In genomic region chr5:172745406-172745805, GRCh38 we compare ENCODE assay signal across 17 cellular contexts. TPM values are rescaled to one million over a fixed set of nuclear protein-coding genes. Genes with fewer than 3 reads are reported as not detected.
A peak's percentile ranks its signal among the peaks of the same experiment; 100 is the strongest.
DNase-seq lines count a peak whose midpoint lies in the region; ATAC-seq and TF ChIP-seq lines count a peak whose summit lies in the region.
"Had no signal": no experiment of that assay in that cellular context is flagged by ENCODE, and none has a peak within 500 bp of the region (broad histone marks: within the 10 kb centered on the region; RNA-seq: fewer than 3 reads in every experiment).

No MANE protein-coding gene starts in this region.

- 94% methylated on average over 8 of the region's 8 CpGs for WGBS in right cardiac atrium
- WGBS in gastroesophageal sphincter (ENCODE audit: low coverage in 1 of 2), 2 donors: 80 to 84% methylated on average over 2 to 8 of the region's 8 CpGs
- 90 to 92% methylated on average over 4 to 8 of the region's 8 CpGs for WGBS in transverse colon (ENCODE audit: low coverage in 1 of 2), 2 donors
- WGBS in endodermal cell (ENCODE audit: insufficient coverage in 1 of 2, insufficient read length in 1 of 2), 2 experiments: 94 to 96% methylated on average over 5 to 8 of the region's 8 CpGs

- H3K4me2 ChIP-seq in OCI-LY7 (ENCODE audit: low read length): no peak overlapping the region

- CTCF ChIA-PET in OCI-LY7 (lab: Charles Lee; ENCODE audit: unreplicated experiment): no interaction called here

- no peak for ATAC-seq in right cardiac atrium
- ATAC-seq in gastroesophageal sphincter: no peak
- no peak for ATAC-seq in sciatic nerve
- ATAC-seq in HG03354 (IDR thresholded peaks at IDR 0.05; ENCODE audit: poor library complexity, severe bottlenecking, unreplicated experiment): no peak

- H3K27me3 Mint-ChIP-seq in endodermal cell (ENCODE audit: insufficient read depth): peaks cover 39% of the 10 kb centered on the region

- intact Hi-C loops in left ventricle myocardium inferior (cut with micrococcal nuclease): no loop called here
- intact Hi-C loops in right cardiac atrium (cut with DNase I): no loop called here
- intact Hi-C loops in sciatic nerve (cut with DNase I): no loop called here
- intact Hi-C loops in transverse colon (cut with DNase I; ENCODE audit: low total_unique reads): loop anchor here (1.0 kb wide), 1 partner anchor 24 kb away; no protein-coding TSS in a partner anchor
- intact Hi-C loops in OCI-LY7 (cut with micrococcal nuclease; ENCODE audit: unreplicated experiment): no loop called here

- H3K9me3 ChIP-seq in left ventricle myocardium inferior (replicated peaks): peaks cover 7% of the 10 kb centered on the region
- no peaks in the 10 kb centered on the region for H3K9me3 ChIP-seq in right cardiac atrium (ENCODE audit: control insufficient read depth, low read length)
- H3K9me3 ChIP-seq in gastroesophageal sphincter: no peaks in the 10 kb centered on the region
- no peaks in the 10 kb centered on the region for H3K9me3 ChIP-seq in transverse colon
- H3K9me3 ChIP-seq in OCI-LY7 (ENCODE audit: low read length): no peaks in the 10 kb centered on the region
- H3K9me3 ChIP-seq in endodermal cell (ENCODE audit: control insufficient read depth, low read length): peaks cover 14% of the 10 kb centered on the region
- H3K9me3 ChIP-seq: Caco-2 had no signal

- TF ChIP-seq CTCF in left ventricle myocardium inferior (IDR thresholded peaks at IDR 0.05; ENCODE audit: borderline replicate concordance): no peak
- TF ChIP-seq CTCF in gastroesophageal sphincter (IDR thresholded peaks at IDR 0.05): no peak
- TF ChIP-seq CTCF in transverse colon (IDR thresholded peaks at IDR 0.05): no peak
- no peak for TF ChIP-seq CTCF in OCI-LY7 (conservative IDR thresholded peaks at IDR 0.05; ENCODE audit: low read length)
- no peak for TF ChIP-seq CTCF in endodermal cell (conservative IDR thresholded peaks at IDR 0.05)

- H3K9me3 Mint-ChIP-seq in endodermal cell: peaks cover 23% of the 10 kb centered on the region

- in situ Hi-C loops in transverse colon (cut with MboI; ENCODE audit: low pct_ligation_motif_present in 1 of 4, low pct_unique_long_range_greater_than_20kb in 1 of 4, low sequenced_read_pairs in 3 of 4): no loop called here

- H3K4me3 ChIP-seq in left ventricle myocardium inferior (no peak overlapping the region), right cardiac atrium (ENCODE audit: low read length) (no peak overlapping the region), gastroesophageal sphincter (no peak overlapping the region), transverse colon (no peak overlapping the region), OCI-LY7 (ENCODE audit: low read depth, low read length, poor library complexity, severe bottlenecking) (no peak overlapping the region), endodermal cell (ENCODE audit: low read length) (no peak overlapping the region)
- H3K4me3 ChIP-seq: BLaER1 had no signal

- no peaks in the 10 kb centered on the region for H3K27me3 ChIP-seq in left ventricle myocardium inferior (ENCODE audit: low read depth)
- H3K27me3 ChIP-seq in right cardiac atrium (ENCODE audit: control insufficient read depth, insufficient read depth): no peaks in the 10 kb centered on the region
- no peaks in the 10 kb centered on the region for H3K27me3 ChIP-seq in gastroesophageal sphincter
- no peaks in the 10 kb centered on the region for H3K27me3 ChIP-seq in transverse colon
- no peaks in the 10 kb centered on the region for H3K27me3 ChIP-seq in endodermal cell (ENCODE audit: control insufficient read depth, insufficient read depth, low read length, poor library complexity, severe bottlenecking)
- H3K27me3 ChIP-seq: BLaER1 had no signal

- H3K79me2 ChIP-seq in OCI-LY7 (ENCODE audit: insufficient read depth, low read depth, low read length): no peaks in the 10 kb centered on the region

- no peak overlapping the region for H3K4me3 Mint-ChIP-seq in endodermal cell
- H3K4me3 Mint-ChIP-seq: HFFc6 had no signal

- BruUV-seq in OCI-LY7 (replicated peaks; lab: Mats Ljungman, UMichigan): no TSS peak

- no peaks in the 10 kb centered on the region for H3K36me3 Mint-ChIP-seq in endodermal cell (ENCODE audit: low read depth)
- H3K36me3 Mint-ChIP-seq: CD8-positive, alpha-beta memory T cell had no signal

- no peaks in the 10 kb centered on the region for H4K20me1 ChIP-seq in OCI-LY7 (ENCODE audit: insufficient read depth, low read length)
- H4K20me1 ChIP-seq: BLaER1 had no signal

- H3K27ac Mint-ChIP-seq in endodermal cell: no peak overlapping the region
- H3K27ac Mint-ChIP-seq: HFFc6 had no signal

- no peak overlapping the region for H3K9ac ChIP-seq in endodermal cell (ENCODE audit: extremely low read depth, low read length, poor library complexity, severe bottlenecking)
- H3K9ac ChIP-seq: BLaER1 had no signal

- no peaks in the 10 kb centered on the region for H3K9me2 ChIP-seq in OCI-LY7 (ENCODE audit: insufficient read depth, low read length)

- TF ChIP-seq POLR2A in gastroesophageal sphincter (IDR thresholded peaks at IDR 0.05) (no peak), transverse colon (IDR thresholded peaks at IDR 0.05) (no peak)

- H3K36me3 ChIP-seq in left ventricle myocardium inferior (no peaks in the 10 kb centered on the region), gastroesophageal sphincter (no peaks in the 10 kb centered on the region), transverse colon (no peaks in the 10 kb centered on the region), OCI-LY7 (ENCODE audit: insufficient read depth, low read length) (no peaks in the 10 kb centered on the region), endodermal cell (ENCODE audit: control insufficient read depth, insufficient read depth, low read length) (no peaks in the 10 kb centered on the region)
- H3K36me3 ChIP-seq: BLaER1 had no signal

- H3K4me1 ChIP-seq in left ventricle myocardium inferior (peaks cover 90% of the 10 kb centered on the region), right cardiac atrium (ENCODE audit: control insufficient read depth, insufficient read depth, low read length) (peaks cover 12% of the 10 kb centered on the region), gastroesophageal sphincter (peaks cover 7 to 79% (median 13%) of the 10 kb centered on the region in 3 donors), transverse colon (peaks cover 10 to 31% (median 27%) of the 10 kb centered on the region in 4 donors), OCI-LY7 (ENCODE audit: insufficient read depth, low read length, poor library complexity, severe bottlenecking) (peaks cover 7% of the 10 kb centered on the region), endodermal cell (ENCODE audit: control insufficient read depth, insufficient read depth, low read length) (no peaks in the 10 kb centered on the region)
- H3K4me1 ChIP-seq: Caco-2 had no signal

- DNase-seq in left ventricle myocardium inferior (no peak), right cardiac atrium (no peak), sciatic nerve (ENCODE audit: low spot score) (peak; percentile 52), transverse colon (no peak), OCI-LY7 (ENCODE audit: low spot score) (no peak), endodermal cell (no peak)
- DNase-seq: 8988T; AML-193; Caco-2; CD8-positive, alpha-beta memory T cell; DND-41; GF-D8; HCEC 1CT; HFFc6 had no signal

- H3K27ac ChIP-seq in left ventricle myocardium inferior (replicated peaks) (peak overlapping the region; percentile 98), right cardiac atrium (ENCODE audit: low read length) (no peak overlapping the region), gastroesophageal sphincter (peak overlapping the region in 3 of 4 donors; percentile 87 to 93 (median 88)), transverse colon (peak overlapping the region; percentile 57 to 76 (median 62)), OCI-LY7 (ENCODE audit: low read depth, low read length, poor library complexity, severe bottlenecking) (no peak overlapping the region), endodermal cell (ENCODE audit: low read depth, low read length) (no peak overlapping the region)
- H3K27ac ChIP-seq: BLaER1 had no signal

- POLR2A ChIA-PET in OCI-LY7 (lab: Charles Lee): no interaction called here

- H3K4me1 Mint-ChIP-seq in endodermal cell: peaks cover 2% of the 10 kb centered on the region

- TF ChIP-seq EP300 in gastroesophageal sphincter (IDR thresholded peaks at IDR 0.05): no peak
- no peak for TF ChIP-seq EP300 in transverse colon (IDR thresholded peaks at IDR 0.05; ENCODE audit: low read depth)

- H2AFZ ChIP-seq in OCI-LY7 (ENCODE audit: low read length): no peak overlapping the region

RNA-seq across cellular contexts. Expression of gene DUSP1, which starts 25.6 kb away (rescaled TPM):
- total RNA-seq in left ventricle myocardium inferior (85.0 TPM), right cardiac atrium (100 to 1,000 TPM in 2 of 4 donors, 10 to 100 TPM in 2; 81.3 to 247 (median 105) TPM), gastroesophageal sphincter (100 to 1,000 TPM; 488 to 965 (median 649) TPM), sciatic nerve (296 TPM), transverse colon (100 to 1,000 TPM; 469 to 701 (median 567) TPM), OCI-LY7 (2022) (4.5 and 5.3 TPM in 2 replicates), endodermal cell (10 to 100 TPM in 1 of 2 donors, 1 to 10 TPM in 1; 9.2 to 11.0 TPM)
- polyA plus RNA-seq in right cardiac atrium: 78.7 TPM
- total RNA-seq in OCI-LY7 (2014; rRNA removed; shearing (Covaris generic)): 5.3 and 7.0 TPM in 2 replicates
- polyA plus RNA-seq in endodermal cell (2013, experiment 1 of 2): 16.8 TPM
- polyA plus RNA-seq in endodermal cell (2013, experiment 2 of 2): 18.1 TPM

Comparison
In these comparisons a context has a peak if more than half of its experiments do, and no peak if none do; other contexts are left out.
1. H3K27ac ChIP-seq: peak in left ventricle myocardium inferior (single experiment), gastroesophageal sphincter (3 of 4) and transverse colon (4 of 4); none in right cardiac atrium (single experiment), OCI-LY7 (single experiment) and endodermal cell (single experiment).